Comparison of ENCODE assay signal across 12 cellular contexts in genomic region chrX:14670819-14671218, GRCh38.
DNase-seq lines count a peak whose midpoint lies in the region; ATAC-seq and FAIRE-seq lines count a peak whose summit lies in the region.
"Had no signal": no experiment of that assay in that cellular context is flagged by ENCODE, and none has a peak within 500 bp of the region (broad histone marks: within the 10 kb centered on the region; RNA-seq: fewer than 3 reads in every experiment).

No MANE protein-coding gene starts in this region.

- FAIRE-seq in GM19239 (lab: Jason Lieb, UNC): peak; percentile 89
- FAIRE-seq: D721Med had no signal

- no peak overlapping the region for H3K4me3 Mint-ChIP-seq in stimulated activated naive B cell treated with anti-CD40 and anti-IgM and Interleukin-4, amounts not matched to agents 10 μg/mL and 1 μg/mL and 100 μg/mL, for 72 hours

- DNase-seq in GM19239 (ENCODE audit: insufficient read length, low spot score): no peak
- DNase-seq in stimulated activated naive B cell treated with anti-CD40 and anti-IgM and Interleukin-4, amounts not matched to agents 10 μg/mL and 1 μg/mL and 100 μg/mL, for 72 hours: no peak
- no peak for DNase-seq in DMS53 (lab: John Stamatoyannopoulos, UW)
- DNase-seq in activated naive CD4-positive, alpha-beta T cell treated with anti-CD3 and anti-CD28 coated beads, Interleukin-2, amount 50 U/mL, for 72 hours (ENCODE audit: low spot score in 2 of 2): no peak
- no peak for DNase-seq in GM03348 (ENCODE audit: low spot score)
- DNase-seq in activated CD4-positive, alpha-beta T cell treated with anti-CD3 and anti-CD28 coated beads for 4 hours: no peak
- DNase-seq: central memory CD4-positive, alpha-beta T cell; esophagus squamous epithelium; NCI-H1105 treated with DMSO at 0.1 percent for 48 hours had no signal

- ATAC-seq in HG02571 (IDR thresholded peaks at IDR 0.05; ENCODE audit: unreplicated experiment) (peak; percentile 59), HG03196 (IDR thresholded peaks at IDR 0.05; ENCODE audit: unreplicated experiment) (peak; percentile 52)
- ATAC-seq in stimulated activated naive B cell treated with anti-CD40 and anti-IgM and Interleukin-4, amounts not matched to agents 10 μg/mL and 1 μg/mL and 100 μg/mL, for 72 hours (replicated peaks): peak; percentile 70 to 82
- ATAC-seq in activated naive CD4-positive, alpha-beta T cell treated with anti-CD3 and anti-CD28 coated beads, Interleukin-2, amount 50 U/mL, for 72 hours: no peak

- H3K27ac Mint-ChIP-seq in stimulated activated naive B cell treated with anti-CD40 and anti-IgM and Interleukin-4, amounts not matched to agents 10 μg/mL and 1 μg/mL and 100 μg/mL, for 72 hours: no peak overlapping the region
- H3K27ac Mint-ChIP-seq in activated naive CD4-positive, alpha-beta T cell treated with anti-CD3 and anti-CD28 coated beads, Interleukin-2, amount 50 U/mL, for 72 hours: no peak overlapping the region

- H3K9me3 Mint-ChIP-seq in stimulated activated naive B cell treated with anti-CD40 and anti-IgM and Interleukin-4, amounts not matched to agents 10 μg/mL and 1 μg/mL and 100 μg/mL, for 72 hours: peaks cover 1 to 4% of the 10 kb centered on the region in 2 donors
- no peaks in the 10 kb centered on the region for H3K9me3 Mint-ChIP-seq in activated naive CD4-positive, alpha-beta T cell treated with anti-CD3 and anti-CD28 coated beads, Interleukin-2, amount 50 U/mL, for 72 hours

- H3K4me1 Mint-ChIP-seq in stimulated activated naive B cell treated with anti-CD40 and anti-IgM and Interleukin-4, amounts not matched to agents 10 μg/mL and 1 μg/mL and 100 μg/mL, for 72 hours: peaks cover 20 to 37% of the 10 kb centered on the region in 2 donors

- no peaks in the 10 kb centered on the region for H3K27me3 Mint-ChIP-seq in stimulated activated naive B cell treated with anti-CD40 and anti-IgM and Interleukin-4, amounts not matched to agents 10 μg/mL and 1 μg/mL and 100 μg/mL, for 72 hours

- H3K36me3 Mint-ChIP-seq in stimulated activated naive B cell treated with anti-CD40 and anti-IgM and Interleukin-4, amounts not matched to agents 10 μg/mL and 1 μg/mL and 100 μg/mL, for 72 hours: no peaks in the 10 kb centered on the region
- no peaks in the 10 kb centered on the region for H3K36me3 Mint-ChIP-seq in activated naive CD4-positive, alpha-beta T cell treated with anti-CD3 and anti-CD28 coated beads, Interleukin-2, amount 50 U/mL, for 72 hours

Comparison
In these comparisons a context has a peak if more than half of its experiments do, and no peak if none do; other contexts are left out.
1. ATAC-seq: peak in HG02571 (single experiment), HG03196 (single experiment) and stimulated activated naive B cell treated with anti-CD40 and anti-IgM and Interleukin-4, amounts not matched to agents 10 μg/mL and 1 μg/mL and 100 μg/mL, for 72 hours (2 of 2); none in activated naive CD4-positive, alpha-beta T cell treated with anti-CD3 and anti-CD28 coated beads, Interleukin-2, amount 50 U/mL, for 72 hours (0 of 2).